In genomic region chr1:238113222-238113621, GRCh38 we compare ENCODE assay signal across 26 cellular contexts.
"Had no signal": no experiment of that assay in that cellular context is flagged by ENCODE, and none has a peak within 500 bp of the region (broad histone marks: within the 10 kb centered on the region; RNA-seq: fewer than 3 reads in every experiment).

No MANE protein-coding gene starts in this region.

- H3K4me3 ChIP-seq: stomach, suprapubic skin, testis, thoracic aorta, thyroid gland, tibial artery, tibial nerve, transverse colon, upper lobe of left lung, upper lobe of right lung, uterus, vagina had no signal

- H3K36me3 ChIP-seq: stomach, suprapubic skin, thoracic aorta, thyroid gland, tibial artery, tibial nerve, transverse colon, upper lobe of left lung, upper lobe of right lung, uterus, vagina had no signal

- H3K27me3 ChIP-seq: stomach, suprapubic skin, testis, thyroid gland, tibial nerve, transverse colon, upper lobe of left lung, upper lobe of right lung, uterus, vagina had no signal

- H3K27ac ChIP-seq: stomach, suprapubic skin, testis, thoracic aorta, thyroid gland, tibial artery, tibial nerve, transverse colon, upper lobe of left lung, upper lobe of right lung, uterus, vagina had no signal

- ATAC-seq: stimulated activated effector memory CD8-positive, alpha-beta T cell treated with anti-CD3 and anti-CD28 coated beads, Interleukin-12 subunit alpha, Interleukin-12 subunit beta, amount 100 ng/mL, for 72 hours; stimulated activated memory B cell treated with anti-CD40 and anti-IgM and Interleukin-4, amounts not matched to agents 10 μg/mL and 1 μg/mL and 100 μg/mL, for 72 hours; stimulated activated naive B cell treated with anti-CD40 and anti-IgM and Interleukin-4, amounts not matched to agents 10 μg/mL and 1 μg/mL and 100 μg/mL, for 72 hours; stimulated activated naive CD8-positive, alpha-beta T cell treated with anti-CD3 and anti-CD28 coated beads, Interleukin-15, amount 100 ng/mL, for 72 hours; stimulated activated naive CD8-positive, alpha-beta T cell treated with anti-CD3 and anti-CD28 coated beads, Interleukin-15, Interleukin-2, amounts not matched to agents 100 U/mL and 50 U/mL, for 24 hours; upper lobe of right lung had no signal

- DNase-seq: stimulated activated CD4-positive, alpha-beta T cell treated with anti-CD3 and anti-CD28 coated beads, Interleukin-2, amount 100 ng/mL, for 48 hours; stimulated activated CD4-positive, alpha-beta T cell treated with anti-CD3 and anti-CD28 coated beads, Interleukin-4, amount 100 ng/mL, for 1 hour; stimulated activated CD4-positive, alpha-beta T cell treated with anti-CD3 and anti-CD28 coated beads, Interleukin-4, amount 100 ng/mL, for 24 hours; stimulated activated CD4-positive, alpha-beta T cell treated with anti-CD3 and anti-CD28 coated beads, Interleukin-4, amount 100 ng/mL, for 4 hours; stimulated activated CD8-positive, alpha-beta memory T cell treated with anti-CD3 and anti-CD28 coated beads, Interleukin-4, amount 100 ng/mL, for 48 hours; stimulated activated naive B cell treated with anti-CD40 and anti-IgM and Interleukin-4, amounts not matched to agents 10 μg/mL and 1 μg/mL and 100 μg/mL, for 72 hours; stimulated activated naive CD4-positive, alpha-beta T cell; stimulated activated naive CD4-positive, alpha-beta T cell treated with Interleukin-2 at 50 U/mL for 16 hours; stimulated activated naive CD8-positive, alpha-beta T cell treated with anti-CD3 and anti-CD28 coated beads, Interleukin-15, amount 100 ng/mL, for 72 hours; stimulated activated naive CD8-positive, alpha-beta T cell treated with anti-CD3 and anti-CD28 coated beads, Interleukin-15, Interleukin-2, amounts not matched to agents 100 U/mL and 50 U/mL, for 24 hours; stomach; substantia nigra; testis; thyroid gland; tibial artery; transverse colon; trophoblast cell; upper lobe of left lung; upper lobe of right lung; uterus had no signal

- H3K9me3 ChIP-seq: stomach, suprapubic skin, testis, thoracic aorta, thyroid gland, tibial artery, tibial nerve, transverse colon, upper lobe of left lung, upper lobe of right lung, uterus, vagina had no signal
